Comparison of ENCODE assay signal across 31 cellular contexts in genomic region chr2:71640459-71640858, GRCh38.
"Had no signal": no experiment of that assay in that cellular context is flagged by ENCODE, and none has a peak within 500 bp of the region (broad histone marks: within the 10 kb centered on the region; RNA-seq: fewer than 3 reads in every experiment).

No MANE protein-coding gene starts in this region.

- H3K27me3 Mint-ChIP-seq: progenitor cell of endocrine pancreas had no signal

- H3K9me3 Mint-ChIP-seq: activated B cell treated with CpG ODN at 0.5 μM for 24 hours; activated T-cell treated with anti-CD3 and anti-CD28 coated beads, Interleukin-2, amount 50 U/mL, for 24 hours; activated T-helper 2 cell treated with anti-CD3 and anti-CD28 coated beads, Interferon-gamma antibody, Interleukin-2, Interleukin-4, amounts not matched to agents 10 μg/mL and 5 μg/mL and 100 μg/mL, durations not matched to agents 14 hours and 24 hours and 36 hours; effector memory CD8-positive, alpha-beta T cell; naive thymus-derived CD8-positive, alpha-beta T cell had no signal

- H3K4me3 Mint-ChIP-seq: activated B cell treated with CpG ODN at 0.5 μM for 24 hours; activated CD4-positive, alpha-beta T cell treated with anti-CD3 and anti-CD28 coated beads for 36 hours; activated naive CD8-positive, alpha-beta T cell; activated T-cell treated with anti-CD3 and anti-CD28 coated beads, Interleukin-2, amount 50 U/mL, for 24 hours; effector memory CD8-positive, alpha-beta T cell; naive thymus-derived CD8-positive, alpha-beta T cell had no signal

- H3K4me3 ChIP-seq: adrenal gland, ascending aorta, colonic mucosa, dorsolateral prefrontal cortex, gastroesophageal sphincter, heart right ventricle, lower lobe of right lung, mucosa of descending colon, skin epidermis, stomach, suprapubic skin, tibial nerve had no signal

- ATAC-seq: activated CD4-positive, alpha-beta T cell treated with anti-CD3 and anti-CD28 coated beads for 36 hours; effector memory CD8-positive, alpha-beta T cell; gastroesophageal sphincter; heart right ventricle; left lobe of liver; lower lobe of right lung; mucosa of descending colon; naive thymus-derived CD8-positive, alpha-beta T cell had no signal

- H3K36me3 Mint-ChIP-seq: activated naive CD8-positive, alpha-beta T cell; naive thymus-derived CD8-positive, alpha-beta T cell had no signal

- DNase-seq: activated B cell treated with CpG ODN at 0.5 μM for 24 hours; activated CD4-positive, alpha-beta T cell treated with anti-CD3 and anti-CD28 coated beads for 36 hours; activated CD4-positive, alpha-beta T cell treated with anti-CD3 and anti-CD28 coated beads, Interleukin-2, amount 50 U/mL, for 4 hours; activated CD8-positive, alpha-beta memory T cell treated with anti-CD3 and anti-CD28 coated beads for 24 hours; activated CD8-positive, alpha-beta memory T cell treated with anti-CD3 and anti-CD28 coated beads, Interleukin-2, amount 50 U/mL, for 4 hours; activated naive CD4-positive, alpha-beta T cell; activated T-cell treated with anti-CD3 and anti-CD28 coated beads, Interleukin-2, amount 50 U/mL, for 24 hours; adrenal gland; brain microvascular endothelial cell; central memory CD4-positive, alpha-beta T cell; colonic mucosa; dorsolateral prefrontal cortex; effector memory CD8-positive, alpha-beta T cell; heart right ventricle; islet precursor cell; lower lobe of right lung; mesendoderm; mucosa of descending colon; naive thymus-derived CD8-positive, alpha-beta T cell; stimulated activated CD4-positive, alpha-beta T cell treated with anti-CD3 and anti-CD28 coated beads, Interleukin-1b, Interleukin-23, amount 100 ng/mL, for 48 hours; stomach; T-helper 9 cell had no signal

- H3K4me1 Mint-ChIP-seq: activated B cell treated with CpG ODN at 0.5 μM for 24 hours; activated CD4-positive, alpha-beta T cell treated with anti-CD3 and anti-CD28 coated beads for 36 hours; naive thymus-derived CD8-positive, alpha-beta T cell had no signal

- H3K27ac Mint-ChIP-seq: activated B cell treated with CpG ODN at 0.5 μM for 24 hours; activated CD4-positive, alpha-beta T cell treated with anti-CD3 and anti-CD28 coated beads for 36 hours; activated naive CD8-positive, alpha-beta T cell; activated T-cell treated with anti-CD3 and anti-CD28 coated beads, Interleukin-2, amount 50 U/mL, for 24 hours; activated T-helper 2 cell treated with anti-CD3 and anti-CD28 coated beads, Interferon-gamma antibody, Interleukin-2, Interleukin-4, amounts not matched to agents 10 μg/mL and 5 μg/mL and 100 μg/mL, durations not matched to agents 14 hours and 24 hours and 36 hours; effector memory CD8-positive, alpha-beta T cell; naive thymus-derived CD8-positive, alpha-beta T cell; progenitor cell of endocrine pancreas had no signal
